Comparison of ENCODE assay signal across 22 cellular contexts in genomic region chr3:113258311-113258710, GRCh38. TPM values are rescaled to one million over a fixed set of nuclear protein-coding genes. Genes with fewer than 3 reads are reported as not detected.
DNase-seq lines count a peak whose midpoint lies in the region; ATAC-seq and TF ChIP-seq lines count a peak whose summit lies in the region.
"Had no signal": no experiment of that assay in that cellular context is flagged by ENCODE, and none has a peak within 500 bp of the region (broad histone marks: within the 10 kb centered on the region; RNA-seq: fewer than 3 reads in every experiment).

No MANE protein-coding gene starts in this region.

- H3F3A ChIP-seq in GM23248 (ENCODE audit: insufficient read depth), result peaks cover 15% of the 10 kb centered on the region

- TF ChIP-seq POLR2A in esophagus squamous epithelium (IDR thresholded peaks at IDR 0.05), result no peak

- H3K79me2 ChIP-seq in GM23248 (ENCODE audit: insufficient read depth), result no peaks in the 10 kb centered on the region

- H3K27ac ChIP-seq in GM23248, result peak overlapping the region; percentile 61
- H3K27ac ChIP-seq in esophagus squamous epithelium, result peak overlapping the region; percentile 6 to 80 (median 54)
- no peak overlapping the region for H3K27ac ChIP-seq in aorta (ENCODE audit: low read depth in 1 of 2, low read length in 2 of 2)
- H3K27ac ChIP-seq: cardiac muscle cell had no signal

- H3K4me3 Mint-ChIP-seq in WTC11, result no peak overlapping the region
- H3K4me3 Mint-ChIP-seq in stimulated activated effector memory CD8-positive, alpha-beta T cell treated with anti-CD3 and anti-CD28 coated beads, Interleukin-12 subunit alpha, Interleukin-12 subunit beta, amount 100 ng/mL, for 72 hours, result no peak overlapping the region
- H3K4me3 Mint-ChIP-seq: CD8-positive, alpha-beta T cell; stimulated activated naive B cell treated with anti-CD40 and anti-IgM and Interleukin-4, amounts not matched to agents 10 μg/mL and 1 μg/mL and 100 μg/mL, for 72 hours had no signal

- H3K36me3 ChIP-seq in GM23248 (ENCODE audit: low read depth) (0 out of 2 replicates have a peak, but pooled peaks cover 5% of the 10 kb centered on the region), esophagus squamous epithelium (peaks cover 0 to 25% (median 0%) of the 10 kb centered on the region in 3 donors), aorta (ENCODE audit: control insufficient read depth in 1 of 2, insufficient read depth in 2 of 2, low read length in 1 of 2) (peaks cover 0 to 2% of the 10 kb centered on the region in 2 donors)
- H3K36me3 ChIP-seq: cardiac muscle cell had no signal

- TF ChIP-seq CTCF in WTC11 (IDR thresholded peaks at IDR 0.05), result no peak
- TF ChIP-seq CTCF in esophagus squamous epithelium (IDR thresholded peaks at IDR 0.05), result no peak

- H3K9ac ChIP-seq in GM23248, result peak overlapping the region; percentile 28; the same call in 1 of the 2 replicates

- 18 to 24% methylated on average over 5 of the region's 5 CpGs for WGBS in GM23248 (ENCODE audit: low coverage in 1 of 2, low lambda C conversion rate in 2 of 2, missing lambda C conversion rate in 2 of 2), 2 experiments
- WGBS in esophagus squamous epithelium, 2 donors, result 65 to 86% methylated on average over 5 of the region's 5 CpGs
- WGBS in aorta, 2 donors, result 81 to 94% methylated on average over 5 of the region's 5 CpGs

- H3K4me3 ChIP-seq in GM23248 (peak overlapping the region; percentile 23; the same call in 1 of the 2 replicates), esophagus squamous epithelium (no peak overlapping the region), aorta (ENCODE audit: low read length in 2 of 2) (no peak overlapping the region)
- H3K4me3 ChIP-seq: cardiac muscle cell had no signal

- intact Hi-C loops in esophagus squamous epithelium (cut with DNase I) (no loop called here), aorta (cut with DNase I) (no loop called here)

- no peaks in the 10 kb centered on the region for H3K9me3 ChIP-seq in GM23248 (ENCODE audit: low read depth)
- H3K9me3 ChIP-seq in esophagus squamous epithelium, result no peaks in the 10 kb centered on the region
- H3K9me3 ChIP-seq in aorta (ENCODE audit: control insufficient read depth, low read length), result no peaks in the 10 kb centered on the region

- CTCF ChIA-PET in WTC11 (lab: Charles Lee), result interaction anchor here (0.8 to 5.2 kb wide), 6 partner anchors 17 to 89 kb away, joined by 3 to 31 read pairs (median 4); no protein-coding TSS in a partner anchor

- ATAC-seq in WTC11 (peak; percentile 21; the same call in 1 of the 2 replicates), aorta (ENCODE audit: low FRiP score) (no peak)
- no peak for ATAC-seq in stimulated activated effector memory CD8-positive, alpha-beta T cell treated with anti-CD3 and anti-CD28 coated beads, Interleukin-12 subunit alpha, Interleukin-12 subunit beta, amount 100 ng/mL, for 72 hours
- ATAC-seq: CD8-positive, alpha-beta T cell; SK-N-SH treated with all-trans-retinoic acid at 6 μM for 48 hours; stimulated activated naive B cell treated with anti-CD40 and anti-IgM and Interleukin-4, amounts not matched to agents 10 μg/mL and 1 μg/mL and 100 μg/mL, for 72 hours had no signal

- H3K4me1 Mint-ChIP-seq in WTC11, result peaks cover 30% of the 10 kb centered on the region
- no peaks in the 10 kb centered on the region for H3K4me1 Mint-ChIP-seq in stimulated activated effector memory CD8-positive, alpha-beta T cell treated with anti-CD3 and anti-CD28 coated beads, Interleukin-12 subunit alpha, Interleukin-12 subunit beta, amount 100 ng/mL, for 72 hours

- no peaks in the 10 kb centered on the region for H3K9me3 Mint-ChIP-seq in WTC11
- H3K9me3 Mint-ChIP-seq in stimulated activated effector memory CD8-positive, alpha-beta T cell treated with anti-CD3 and anti-CD28 coated beads, Interleukin-12 subunit alpha, Interleukin-12 subunit beta, amount 100 ng/mL, for 72 hours, result no peaks in the 10 kb centered on the region
- H3K9me3 Mint-ChIP-seq: CD8-positive, alpha-beta T cell; stimulated activated naive B cell treated with anti-CD40 and anti-IgM and Interleukin-4, amounts not matched to agents 10 μg/mL and 1 μg/mL and 100 μg/mL, for 72 hours had no signal

- DNase-seq in GM23248 (peak; percentile 73), WTC11 (ENCODE audit: low spot score) (no peak), esophagus squamous epithelium (lab: John Stamatoyannopoulos, UW) (no peak), aorta (no peak), germinal center (ENCODE audit: low spot score) (no peak), NCI-H1048 (lab: John Stamatoyannopoulos, UW) (no peak)
- no peak for DNase-seq in stimulated activated effector memory CD8-positive, alpha-beta T cell treated with anti-CD3 and anti-CD28 coated beads, Interleukin-12 subunit alpha, Interleukin-12 subunit beta, amount 100 ng/mL, for 72 hours (ENCODE audit: low spot score in 2 of 2)
- DNase-seq: activated CD4-positive, alpha-beta T cell treated with anti-CD3 and anti-CD28 coated beads, Interleukin-2, amount 50 U/mL, for 4 hours; AML-193; CD8-positive, alpha-beta T cell; DMS153; mesendoderm; NCI-H2029 treated with DMSO at 0.1 percent for 48 hours; NCI-H2227 treated with DMSO at 0.1 percent for 48 hours; NCI-H748 treated with DMSO at 0.1 percent for 48 hours; occipital lobe; small intestine; stimulated activated CD4-positive, alpha-beta T cell treated with anti-CD3 and anti-CD28 coated beads, Interleukin-2, amount 100 ng/mL, for 48 hours; stimulated activated naive B cell treated with anti-CD40 and anti-IgM and Interleukin-4, amounts not matched to agents 10 μg/mL and 1 μg/mL and 100 μg/mL, for 72 hours had no signal

- peak overlapping the region; percentile 64 for H2AFZ ChIP-seq in GM23248

- no peaks in the 10 kb centered on the region for H3K36me3 Mint-ChIP-seq in WTC11
- H3K36me3 Mint-ChIP-seq in stimulated activated effector memory CD8-positive, alpha-beta T cell treated with anti-CD3 and anti-CD28 coated beads, Interleukin-12 subunit alpha, Interleukin-12 subunit beta, amount 100 ng/mL, for 72 hours, result no peaks in the 10 kb centered on the region
- H3K36me3 Mint-ChIP-seq: CD8-positive, alpha-beta T cell; stimulated activated naive B cell treated with anti-CD40 and anti-IgM and Interleukin-4, amounts not matched to agents 10 μg/mL and 1 μg/mL and 100 μg/mL, for 72 hours had no signal

- H4K20me1 ChIP-seq in GM23248 (ENCODE audit: insufficient read depth), result no peaks in the 10 kb centered on the region

- H3K27me3 ChIP-seq in GM23248 (replicated peaks; ENCODE audit: insufficient read depth) (no peaks in the 10 kb centered on the region), esophagus squamous epithelium (no peaks in the 10 kb centered on the region), aorta (ENCODE audit: control insufficient read depth in 1 of 2, insufficient read depth in 2 of 2, low read length in 1 of 2) (no peaks in the 10 kb centered on the region)
- H3K27me3 ChIP-seq: cardiac muscle cell had no signal

- H3K27ac Mint-ChIP-seq in WTC11, result no peak overlapping the region
- peak overlapping the region; percentile 26 for H3K27ac Mint-ChIP-seq in stimulated activated effector memory CD8-positive, alpha-beta T cell treated with anti-CD3 and anti-CD28 coated beads, Interleukin-12 subunit alpha, Interleukin-12 subunit beta, amount 100 ng/mL, for 72 hours
- H3K27ac Mint-ChIP-seq: CD8-positive, alpha-beta T cell; stimulated activated naive B cell treated with anti-CD40 and anti-IgM and Interleukin-4, amounts not matched to agents 10 μg/mL and 1 μg/mL and 100 μg/mL, for 72 hours had no signal

- POLR2A ChIA-PET in WTC11 (lab: Charles Lee), result no interaction called here

- no peaks in the 10 kb centered on the region for H3K9me2 ChIP-seq in GM23248 (ENCODE audit: insufficient read depth)

- peak overlapping the region; percentile 44 for H3K4me2 ChIP-seq in GM23248 (ENCODE audit: unreplicated experiment)

- in situ Hi-C loops in GM23248 (cut with MboI), result no loop called here

- H3K27me3 Mint-ChIP-seq in WTC11 (ENCODE audit: low read depth), result no peaks in the 10 kb centered on the region

- peaks cover 19% of the 10 kb centered on the region for H3K4me1 ChIP-seq in GM23248 (ENCODE audit: insufficient read depth)
- H3K4me1 ChIP-seq in esophagus squamous epithelium, result peaks cover 15 to 79% (median 28%) of the 10 kb centered on the region in 3 donors
- peaks cover 0 to 5% of the 10 kb centered on the region in 2 donors for H3K4me1 ChIP-seq in aorta (ENCODE audit: control insufficient read depth in 1 of 2, insufficient read depth in 2 of 2, low read length in 2 of 2)

TF ChIP-seq in WTC11, 78 proteins besides CTCF, POLR2A, EP300 and RAD21 (continues in another document):
- TF ChIP-seq ATF1 (CRISPR knock-in tag; IDR thresholded peaks at IDR 0.05), result no peak
- no peak for TF ChIP-seq ZSCAN18 (CRISPR knock-in tag; IDR thresholded peaks at IDR 0.05)
- TF ChIP-seq NR1H2 (CRISPR knock-in tag; IDR thresholded peaks at IDR 0.05), result no peak
- no peak for TF ChIP-seq NFE2L1 (CRISPR knock-in tag; IDR thresholded peaks at IDR 0.05)
- no peak for TF ChIP-seq HMGA2 (CRISPR knock-in tag; IDR thresholded peaks at IDR 0.05)
- TF ChIP-seq SMAD4 (CRISPR knock-in tag; IDR thresholded peaks at IDR 0.05), result no peak
- TF ChIP-seq ZNF219 (CRISPR knock-in tag; IDR thresholded peaks at IDR 0.05; ENCODE audit: borderline replicate concordance), result no peak
- no peak for TF ChIP-seq FOXK1 (CRISPR knock-in tag; IDR thresholded peaks at IDR 0.05)
- no peak for TF ChIP-seq USF2 (CRISPR knock-in tag; IDR thresholded peaks at IDR 0.05)

RNA-seq across cellular contexts. Expression of gene BOC, which starts 47.0 kb away (rescaled TPM):
- 16.8 and 18.4 TPM in 2 replicates for total RNA-seq in GM23248 (2014; rRNA removed; shearing (Covaris generic))
- polyA plus RNA-seq in GM23248 (2016; fragmentation: Nextera tagmentation; extraction: Ambion mirVana) (20.8 and 21.6 TPM in 2 replicates), aorta (1 to 10 TPM; 6.6 to 8.5 TPM)
- total RNA-seq in WTC11 (2021) (6.6 to 8.0 TPM (median 7.2 TPM) in 3 replicates), esophagus squamous epithelium (10 to 100 TPM; 13.7 to 75.7 (median 24.1) TPM), aorta (100 to 1,000 TPM in 1 of 2 donors, 10 to 100 TPM in 1; 45.1 to 164 TPM)
- total RNA-seq: CD8-positive, alpha-beta T cell; HT-29 had no signal

Comparison
In these comparisons a context has a peak if more than half of its experiments do, and no peak if none do; other contexts are left out.
1. H3K27ac ChIP-seq: peak in GM23248 (single experiment) and esophagus squamous epithelium (4 of 4); none in aorta (0 of 2).